9 cellular contexts compared by ENCODE assay signal in genomic region chr5:149834246-149834855, GRCh38.
DNase-seq lines count a peak whose midpoint lies in the region; ATAC-seq and TF ChIP-seq lines count a peak whose summit lies in the region.
"Had no signal": no experiment of that assay in that cellular context is flagged by ENCODE, and none has a peak within 500 bp of the region (broad histone marks: within the 10 kb centered on the region; RNA-seq: fewer than 3 reads in every experiment).

No MANE protein-coding gene starts in this region.

- TF ChIP-seq CTCF in adrenal gland (IDR thresholded peaks at IDR 0.05) (peak; percentile 53 to 79 (median 76)), gastrocnemius medialis (IDR thresholded peaks at IDR 0.05 in 4 of 5, conservative IDR thresholded peaks at IDR 0.05 in 1 of 5) (peak; percentile 40 to 77 (median 61))

- H3K27me3 ChIP-seq in adrenal gland (no peaks in the 10 kb centered on the region), gastrocnemius medialis (no peaks in the 10 kb centered on the region)
- H3K27me3 ChIP-seq: BLaER1 treated with 17β-estradiol and CSF1 and Interleukin-3, amounts not matched to agents 10 nM and 100 nM had no signal

- H3K4me1 ChIP-seq in adrenal gland (replicated peaks in 1 of 2) (peaks cover 4 to 8% of the 10 kb centered on the region in 2 donors), gastrocnemius medialis (peaks cover 0 to 12% of the 10 kb centered on the region in 2 donors)

- ATAC-seq in left ventricle myocardium superior, result peak; percentile 36
- peak; percentile 40 to 73 for ATAC-seq in gastrocnemius medialis
- no peak for ATAC-seq in GM18520 (IDR thresholded peaks at IDR 0.05; ENCODE audit: unreplicated experiment)

- H3K36me3 ChIP-seq in adrenal gland (replicated peaks in 1 of 2) (peaks cover 0 to 10% of the 10 kb centered on the region in 2 donors), gastrocnemius medialis (peaks cover 0 to 37% of the 10 kb centered on the region in 2 donors)

- in situ Hi-C loops in SK-MEL-5 (cut with HindIII; ENCODE audit: low pct_unique_long_range_greater_than_20kb, low sequenced_read_pairs), result no loop called here
- in situ Hi-C loops in gastrocnemius medialis (cut with MboI; ENCODE audit: low sequenced_read_pairs in 4 of 4), result no loop called here

- no peak overlapping the region for H3K4me3 ChIP-seq in adrenal gland
- H3K4me3 ChIP-seq in gastrocnemius medialis, result no peak overlapping the region
- H3K4me3 ChIP-seq: BLaER1 treated with 17β-estradiol and CSF1 and Interleukin-3, amounts not matched to agents 10 nM and 100 nM had no signal

- H3K27ac ChIP-seq in adrenal gland (no peak overlapping the region), gastrocnemius medialis (no peak overlapping the region)
- H3K27ac ChIP-seq: BLaER1 treated with 17β-estradiol and CSF1 and Interleukin-3, amounts not matched to agents 10 nM and 100 nM had no signal

- intact Hi-C loops in adrenal gland (cut with DNase I), result loop anchor here (5.0 to 10.0 kb wide), 4 partner anchors 197 to 383 kb away; no protein-coding TSS in a partner anchor
- intact Hi-C loops in left ventricle myocardium superior (cut with micrococcal nuclease), result loop anchor here (10.0 kb wide), 1 partner anchor 150 kb away; no protein-coding TSS in a partner anchor
- intact Hi-C loops in gastrocnemius medialis (cut with DNase I; ENCODE audit: low total_unique reads), result loop anchor here (1.0 kb wide), 2 partner anchors 18 to 156 kb away; no protein-coding TSS in a partner anchor

- peak; percentile 58 for DNase-seq in NCI-H1436 (lab: John Stamatoyannopoulos, UW)
- DNase-seq in NCI-H1436 treated with DMSO at 0.1 percent for 48 hours (lab: John Stamatoyannopoulos, UW), result no peak
- peak; percentile 78 for DNase-seq in LHCN-M2 (ENCODE audit: low read depth)
- DNase-seq in SK-MEL-5 (ENCODE audit: low read depth, low spot score), result peak; percentile 79
- DNase-seq in adrenal gland, result peak; percentile 72 to 91 (median 78)
- no peak for DNase-seq in left ventricle myocardium superior
- peak in 1 of 2 donors; percentile 63 for DNase-seq in gastrocnemius medialis

- H3K9me3 ChIP-seq in adrenal gland (replicated peaks in 1 of 3), result no peaks in the 10 kb centered on the region
- no peaks in the 10 kb centered on the region for H3K9me3 ChIP-seq in gastrocnemius medialis
- H3K9me3 ChIP-seq: BLaER1 treated with 17β-estradiol and CSF1 and Interleukin-3, amounts not matched to agents 10 nM and 100 nM had no signal

- TF ChIP-seq POLR2A in adrenal gland (IDR thresholded peaks at IDR 0.05) (no peak), gastrocnemius medialis (IDR thresholded peaks at IDR 0.05) (no peak)

- WGBS in adrenal gland, 4 donors, result 40 to 47% (median 44%) methylated on average over 5 of the region's 5 CpGs

Comparison
In these comparisons a context has a peak if more than half of its experiments do, and no peak if none do; other contexts are left out.
1. DNase-seq: peak in NCI-H1436 (single experiment), LHCN-M2 (single experiment), SK-MEL-5 (single experiment) and adrenal gland (7 of 7); none in NCI-H1436 treated with DMSO at 0.1 percent for 48 hours (single experiment) and left ventricle myocardium superior (single experiment).